ENCODE assay signal across 9 cellular contexts in genomic region chr11:64742087-64742939, GRCh38. TPM values are rescaled to one million over a fixed set of nuclear protein-coding genes. Genes with fewer than 3 reads are reported as not detected.
A peak's percentile ranks its signal among the peaks of the same experiment; 100 is the strongest.
DNase-seq lines count a peak whose midpoint lies in the region; ATAC-seq and TF ChIP-seq lines count a peak whose summit lies in the region.
"Had no signal": no experiment of that assay in that cellular context is flagged by ENCODE, and none has a peak within 500 bp of the region (broad histone marks: within the 10 kb centered on the region; RNA-seq: fewer than 3 reads in every experiment).

No MANE protein-coding gene starts in this region.

- H3K4me3 Mint-ChIP-seq in T-helper 17 cell: peak overlapping the region; percentile 99

- TF ChIP-seq CTCF in fibroblast of mammary gland (conservative IDR thresholded peaks at IDR 0.05; ENCODE audit: control insufficient read depth, insufficient read depth, low read depth, low read length) (no peak), osteoblast (IDR thresholded peaks at IDR 0.05; ENCODE audit: extremely low read depth, low read depth, low read length) (no peak)

- no peaks in the 10 kb centered on the region for H3K36me3 ChIP-seq in osteoblast (ENCODE audit: insufficient read depth, low read length)

- H3K27ac ChIP-seq in osteoblast (ENCODE audit: low read depth, low read length): no peak overlapping the region
- H3K27ac ChIP-seq: epithelial cell of prostate had no signal

- peaks cover 10% of the 10 kb centered on the region for H3K4me1 ChIP-seq in osteoblast (ENCODE audit: insufficient read depth, low read length)

- DNase-seq in activated effector memory CD4-positive, alpha-beta T cell treated with anti-CD3 and anti-CD28 coated beads, Interleukin-2, amount 50 U/mL, for 16 hours: peak; percentile 75
- no peak for DNase-seq in activated effector memory CD4-positive, alpha-beta T cell treated with Interleukin-2 at 50 U/mL for 16 hours
- DNase-seq in T-helper 17 cell (no peak), fibroblast of mammary gland (ENCODE audit: low read depth) (no peak), osteoblast (ENCODE audit: insufficient read length, low spot score, missing footprints) (peak; percentile 94), NCI-H446 treated with DMSO at 0.1 percent for 48 hours (lab: John Stamatoyannopoulos, UW) (no peak), NCI-H2029 treated with DMSO at 0.1 percent for 48 hours (lab: John Stamatoyannopoulos, UW) (no peak)

- peaks cover 56% of the 10 kb centered on the region for H3K27me3 ChIP-seq in osteoblast (ENCODE audit: insufficient read depth, low read length)

- peaks cover 45% of the 10 kb centered on the region for H3K4me1 Mint-ChIP-seq in T-helper 17 cell

- H3K27me3 Mint-ChIP-seq in T-helper 17 cell: no peaks in the 10 kb centered on the region

- ATAC-seq in T-helper 17 cell (no peak), GM21381 (IDR thresholded peaks at IDR 0.05; ENCODE audit: unreplicated experiment) (no peak)

- peak overlapping the region; percentile 83 for H3K27ac Mint-ChIP-seq in T-helper 17 cell

- peak overlapping the region; percentile 81 for H2AFZ ChIP-seq in osteoblast (ENCODE audit: low read length)

- H3K4me3 ChIP-seq in fibroblast of mammary gland (ENCODE audit: control insufficient read depth, low read depth, low read length) (peak overlapping the region; percentile 26), osteoblast (ENCODE audit: insufficient read depth, low read length) (peak overlapping the region; percentile 69)

- peaks cover 13% of the 10 kb centered on the region for H3K36me3 Mint-ChIP-seq in T-helper 17 cell (ENCODE audit: low read depth)

- no peaks in the 10 kb centered on the region for H3K79me2 ChIP-seq in osteoblast (ENCODE audit: insufficient read depth, low read length)

- peak overlapping the region; percentile 89 for H3K4me2 ChIP-seq in osteoblast (ENCODE audit: insufficient read depth, low read length)

- H3K9me3 ChIP-seq in T-helper 17 cell (ENCODE audit: control insufficient read depth, low read length, poor library complexity, severe bottlenecking) (no peaks in the 10 kb centered on the region), osteoblast (ENCODE audit: low read depth, low read length) (no peaks in the 10 kb centered on the region)

- no peaks in the 10 kb centered on the region for H4K20me1 ChIP-seq in osteoblast (ENCODE audit: insufficient read depth, low read length)

RNA-seq across cellular contexts. Expression of gene RASGRP2, which starts 1.6 kb away (rescaled TPM):
- total RNA-seq in T-helper 17 cell (100 to 1,000 TPM; 464 to 502 TPM), osteoblast (0.29 TPM in 1 of 2 replicates, not detected in the other)

RNA-seq across cellular contexts. Expression of gene PYGM, which starts 17.5 kb away (rescaled TPM):
- 10 to 100 TPM; 11.8 to 27.1 TPM for total RNA-seq in T-helper 17 cell
- total RNA-seq in osteoblast: 0.29 and 0.36 TPM in 2 replicates

RNA-seq across cellular contexts. Expression of gene NRXN2, which starts 19.3 kb away (rescaled TPM):
- total RNA-seq in T-helper 17 cell (under 1 TPM; 0.21 to 0.32 TPM), osteoblast (62.5 and 90.1 TPM in 2 replicates)

RNA-seq across cellular contexts. Expression of gene SF1, which starts 36.0 kb away (rescaled TPM):
- total RNA-seq in T-helper 17 cell (1,000 to 10,000 TPM; 1,476 to 1,622 TPM), osteoblast (114 and 130 TPM in 2 replicates)

Comparison
In these comparisons a context has a peak if more than half of its experiments do, and no peak if none do; other contexts are left out.
1. DNase-seq: peak in activated effector memory CD4-positive, alpha-beta T cell treated with anti-CD3 and anti-CD28 coated beads, Interleukin-2, amount 50 U/mL, for 16 hours (single experiment) and osteoblast (single experiment); none in activated effector memory CD4-positive, alpha-beta T cell treated with Interleukin-2 at 50 U/mL for 16 hours (single experiment), T-helper 17 cell (0 of 3), fibroblast of mammary gland (single experiment), NCI-H446 treated with DMSO at 0.1 percent for 48 hours (single experiment) and NCI-H2029 treated with DMSO at 0.1 percent for 48 hours (single experiment).
2. RNA of gene RASGRP2, which starts 1.6 kb away (total RNA-seq): 464 to 502 TPM in T-helper 17 cell; 0.29 TPM in osteoblast; every median in the first group is over 100 times any median in the second.
3. RNA of gene NRXN2, which starts 19.3 kb away (total RNA-seq): 62.5 to 90.1 TPM in osteoblast; 0.21 to 0.32 TPM in T-helper 17 cell; every median in the first group is over 10 times any median in the second.